ENCODE assay signal across 20 cellular contexts in genomic region chr6:121223930-121224329, GRCh38.
"Had no signal": no experiment of that assay in that cellular context is flagged by ENCODE, and none has a peak within 500 bp of the region (broad histone marks: within the 10 kb centered on the region; RNA-seq: fewer than 3 reads in every experiment).

No MANE protein-coding gene starts in this region.

- H3K9me3 ChIP-seq: SJSA1 had no signal

- DNase-seq: KBM-7, MV-4-11, NCI-H1048, NCI-H1105, NCI-H1436 treated with DMSO at 0.1 percent for 48 hours, NCI-H1694, NCI-H187 treated with DMSO at 0.1 percent for 48 hours, NCI-H2029 treated with DMSO at 0.1 percent for 48 hours, NCI-H2171, NCI-H226, NCI-H446, NCI-H510A, NCI-H526 treated with DMSO at 0.1 percent for 48 hours, NCI-H774, Right ventricle myocardium superior, RPMI8226, SIG-M5 had no signal

- H3K4me1 ChIP-seq: SJSA1 had no signal

- H3K27ac ChIP-seq: SJSA1, SK-N-MC had no signal

- H3K27me3 ChIP-seq: SJSA1 had no signal

- H3K4me3 ChIP-seq: SJSA1, SK-N-MC had no signal

- H3K36me3 ChIP-seq: SJSA1 had no signal

- FAIRE-seq: RCC 7860 had no signal
